ENCODE assay signal across 1 cellular context in genomic region chr1:112674440-112674985, GRCh38.
TF ChIP-seq lines count a peak whose summit lies in the region.

MOV10 (plus strand) TSS chr1:112674659; CDS start chr1:112674913, 254 bp downstream.

TF ChIP-seq in GM12878, 131 proteins besides CTCF, POLR2A, EP300 and RAD21 (continued from another document and continues in another):
- TF ChIP-seq CEBPZ (IDR thresholded peaks at IDR 0.05; ENCODE audit: low read depth, low read length): no peak
- TF ChIP-seq KLF5 (IDR thresholded peaks at IDR 0.05; ENCODE audit: partially characterized antibody): no peak
- TF ChIP-seq NFXL1 (IDR thresholded peaks at IDR 0.05; ENCODE audit: borderline replicate concordance): no peak
- TF ChIP-seq BHLHE40 (IDR thresholded peaks at IDR 0.05; ENCODE audit: borderline replicate concordance in 1 of 2, low read depth in 2 of 2, low read length in 1 of 2): no peak
- TF ChIP-seq REST (IDR thresholded peaks at IDR 0.05; ENCODE audit: low read depth, low read length): 0 out of 2 replicates have a peak, but pooled peaks have one; percentile 24
- no peak for TF ChIP-seq SMC3 (IDR thresholded peaks at IDR 0.05; ENCODE audit: borderline replicate concordance, low read length)
- TF ChIP-seq FOXM1 (IDR thresholded peaks at IDR 0.05; ENCODE audit: low read depth, low read length): 0 out of 2 replicates have a peak, but pooled peaks have one; percentile 1
- TF ChIP-seq IKZF1 (conservative IDR thresholded peaks at IDR 0.05): peak; percentile 70; the same call in 1 of the 2 replicates
- peak; percentile 91 for TF ChIP-seq POLR2AphosphoS2 (IDR thresholded peaks at IDR 0.05; ENCODE audit: low read depth, low read length)
- TF ChIP-seq SUZ12 (IDR thresholded peaks at IDR 0.05; ENCODE audit: unreplicated experiment): no peak
- TF ChIP-seq ZNF24 (IDR thresholded peaks at IDR 0.05): no peak
- TF ChIP-seq HDAC2 (IDR thresholded peaks at IDR 0.05): no peak
- no peak for TF ChIP-seq CEBPB (IDR thresholded peaks at IDR 0.05; ENCODE audit: borderline replicate concordance in 1 of 2, low read depth in 2 of 2, low read length in 2 of 2)
- TF ChIP-seq CHD1 (IDR thresholded peaks at IDR 0.05; ENCODE audit: low read depth, low read length): no peak
- no peak for TF ChIP-seq SIX5 (IDR thresholded peaks at IDR 0.05; ENCODE audit: low read depth, low read length, severe bottlenecking)
- 0 out of 4 replicates have a peak, but pooled peaks of 1 of the 2 experiments have one; percentile 33 for TF ChIP-seq ETV6 (conservative IDR thresholded peaks at IDR 0.05 in 1 of 2, IDR thresholded peaks at IDR 0.05 in 1 of 2; ENCODE audit: borderline replicate concordance in 1 of 2, low read depth in 1 of 2)
- TF ChIP-seq BCL3 (IDR thresholded peaks at IDR 0.05; ENCODE audit: borderline replicate concordance, insufficient read depth, low read depth, low read length, poor library complexity, severe bottlenecking): no peak
- no peak for TF ChIP-seq SREBF2 (IDR thresholded peaks at IDR 0.05; ENCODE audit: low read length)
- TF ChIP-seq POU2F2 (IDR thresholded peaks at IDR 0.05; ENCODE audit: borderline replicate concordance, low read depth, low read length): peak; percentile 9; the same call in 2 of the 3 replicates
- no peak for TF ChIP-seq RB1 (IDR thresholded peaks at IDR 0.05; ENCODE audit: borderline replicate concordance)
- TF ChIP-seq EZH2 (IDR thresholded peaks at IDR 0.05; ENCODE audit: borderline replicate concordance, control insufficient read depth, low read depth, low read length): no peak
- no peak for TF ChIP-seq PAX5 (IDR thresholded peaks at IDR 0.05; ENCODE audit: borderline replicate concordance, low read depth, low read length)
- no peak; the same call in 1 of the 2 replicates for TF ChIP-seq MTA3 (IDR thresholded peaks at IDR 0.05; ENCODE audit: borderline replicate concordance, low read length)
- no peak for TF ChIP-seq ATF3 (IDR thresholded peaks at IDR 0.05; ENCODE audit: borderline replicate concordance, extremely low read depth, low read depth, low read length)
- TF ChIP-seq RAD51 (IDR thresholded peaks at IDR 0.05): no peak
- TF ChIP-seq HDAC6 (IDR thresholded peaks at IDR 0.05; ENCODE audit: unreplicated experiment): no peak
- TF ChIP-seq TBL1XR1 (IDR thresholded peaks at IDR 0.05; ENCODE audit: low read depth, low read length): no peak
- no peak for TF ChIP-seq PKNOX1 (IDR thresholded peaks at IDR 0.05)
- TF ChIP-seq ZNF384 (IDR thresholded peaks at IDR 0.05; ENCODE audit: borderline replicate concordance, low read depth, low read length): no peak
- TF ChIP-seq ZNF687 (IDR thresholded peaks at IDR 0.05): no peak; the same call in 1 of the 2 replicates
- TF ChIP-seq KDM1A (IDR thresholded peaks at IDR 0.05; ENCODE audit: borderline replicate concordance): no peak
- TF ChIP-seq KAT2A (conservative IDR thresholded peaks at IDR 0.05; ENCODE audit: control insufficient read depth, low read depth, low read length): no peak
- no peak for TF ChIP-seq ATF7 (IDR thresholded peaks at IDR 0.05; ENCODE audit: low read depth)
- TF ChIP-seq TAF1 (IDR thresholded peaks at IDR 0.05; ENCODE audit: borderline replicate concordance, low read depth, low read length): peak; percentile 84
- no peak for TF ChIP-seq GABPA (IDR thresholded peaks at IDR 0.05; ENCODE audit: low read depth)
- no peak for TF ChIP-seq TCF3 (IDR thresholded peaks at IDR 0.05; ENCODE audit: borderline replicate concordance, insufficient read depth, low read depth, low read length)
- TF ChIP-seq IKZF2 (IDR thresholded peaks at IDR 0.05): peak; percentile 49 to 64; a peak in 2 of 4 replicates
- no peak; the same call in 1 of the 2 replicates for TF ChIP-seq MAX (IDR thresholded peaks at IDR 0.05; ENCODE audit: low read depth, low read length)
- TF ChIP-seq LARP7 (IDR thresholded peaks at IDR 0.05): no peak
- TF ChIP-seq ZBTB33 (IDR thresholded peaks at IDR 0.05): no peak; the same call in 1 of the 2 replicates
- no peak for TF ChIP-seq RCOR1 (conservative IDR thresholded peaks at IDR 0.05; ENCODE audit: low read depth, low read length)
- TF ChIP-seq CHD4 (IDR thresholded peaks at IDR 0.05): no peak
- no peak; the same call in 1 of the 2 replicates for TF ChIP-seq BACH1 (IDR thresholded peaks at IDR 0.05; ENCODE audit: borderline replicate concordance)
- TF ChIP-seq CBX5 (IDR thresholded peaks at IDR 0.05; ENCODE audit: low read depth): no peak
